ENCODE assay signal across 1 cellular context in the genomic region with DNA sequence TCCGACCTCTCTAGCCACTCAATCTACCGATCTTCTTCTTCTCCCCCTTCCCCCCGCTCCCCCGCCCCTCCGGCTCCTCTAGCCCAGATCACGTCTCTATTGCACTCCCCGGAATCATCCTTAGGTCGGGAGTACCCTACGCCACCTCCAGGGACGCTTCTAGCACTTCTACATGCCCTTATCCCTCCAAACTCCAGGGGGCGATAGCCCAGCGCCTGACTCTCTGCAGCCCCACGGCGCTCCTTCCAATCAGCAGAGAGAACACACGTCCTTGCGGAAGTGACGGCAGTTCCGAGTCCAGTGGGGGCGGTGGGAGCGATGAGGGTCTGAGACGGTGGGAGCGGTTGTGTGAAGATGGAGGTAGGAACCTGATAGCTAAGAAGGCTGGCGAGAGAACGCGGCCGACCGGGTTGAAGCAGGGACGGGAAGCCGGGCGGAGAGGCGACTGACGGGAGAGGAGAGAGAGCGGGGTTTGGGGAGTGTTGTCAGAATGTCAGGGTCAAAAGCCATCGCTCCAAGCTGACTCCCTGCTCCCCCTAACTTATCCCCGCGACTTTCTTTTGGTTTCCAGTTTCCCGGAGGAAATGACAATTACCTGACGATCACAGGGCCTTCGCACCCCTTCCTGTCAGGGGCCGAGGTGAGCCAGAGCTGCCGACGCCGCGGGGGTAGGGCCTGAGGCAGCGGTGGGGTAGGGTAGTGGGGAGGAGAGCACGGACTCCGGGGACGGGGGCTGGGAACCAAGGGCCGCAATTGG.
TF ChIP-seq lines count a peak whose summit lies in the region.

A gene (minus strand): TSS at position 35 of the 757 bp plus-strand sequence. CDS start 87 bp downstream, outside the sequence.
A gene (plus strand): TSS at position 271 of the 757 bp plus-strand sequence. CDS start 84 bp downstream, at position 355.

TF ChIP-seq in HepG2, 621 proteins besides CTCF, POLR2A, EP300 and RAD21 (continued from another document and continues in another):
- TF ChIP-seq, protein P1, sequence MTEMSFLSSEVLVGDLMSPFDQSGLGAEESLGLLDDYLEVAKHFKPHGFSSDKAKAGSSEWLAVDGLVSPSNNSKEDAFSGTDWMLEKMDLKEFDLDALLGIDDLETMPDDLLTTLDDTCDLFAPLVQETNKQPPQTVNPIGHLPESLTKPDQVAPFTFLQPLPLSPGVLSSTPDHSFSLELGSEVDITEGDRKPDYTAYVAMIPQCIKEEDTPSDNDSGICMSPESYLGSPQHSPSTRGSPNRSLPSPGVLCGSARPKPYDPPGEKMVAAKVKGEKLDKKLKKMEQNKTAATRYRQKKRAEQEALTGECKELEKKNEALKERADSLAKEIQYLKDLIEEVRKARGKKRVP (CRISPR knock-in tag; IDR thresholded peaks at IDR 0.05): peak in 1 of 2 experiments; percentile 67; a peak in 2 of 4 replicates
- TF ChIP-seq DPF2 (CRISPR knock-in tag; IDR thresholded peaks at IDR 0.05; ENCODE audit: borderline replicate concordance, low read depth) (no peak), MED1 (CRISPR knock-in tag; IDR thresholded peaks at IDR 0.05) (peak; percentile 81), ZNF839 (CRISPR knock-in tag; IDR thresholded peaks at IDR 0.05; ENCODE audit: borderline replicate concordance) (peak; percentile 95; the same call in 1 of the 2 replicates), ZNF331 (CRISPR knock-in tag; IDR thresholded peaks at IDR 0.05) (peak; percentile 83), ZFP36L1 (CRISPR knock-in tag; IDR thresholded peaks at IDR 0.05) (no peak), KLF6 (CRISPR knock-in tag; IDR thresholded peaks at IDR 0.05) (peak; percentile 81), ZNF460 (CRISPR knock-in tag; IDR thresholded peaks at IDR 0.05; ENCODE audit: borderline replicate concordance) (0 out of 2 replicates have a peak, but pooled peaks have one; percentile 47), ZNF75D (CRISPR knock-in tag; IDR thresholded peaks at IDR 0.05; ENCODE audit: borderline replicate concordance) (no peak), ZNF614 (CRISPR knock-in tag; IDR thresholded peaks at IDR 0.05; ENCODE audit: borderline replicate concordance) (peak; percentile 94), HIVEP1 (CRISPR knock-in tag; IDR thresholded peaks at IDR 0.05) (peak; percentile 87), SNAI1 (CRISPR knock-in tag; IDR thresholded peaks at IDR 0.05; ENCODE audit: borderline replicate concordance) (0 out of 2 replicates have a peak, but pooled peaks have one; percentile 56), IKZF4 (CRISPR knock-in tag; IDR thresholded peaks at IDR 0.05; ENCODE audit: borderline replicate concordance, low read depth, not compliant biosample characterization) (peak; percentile 91), POLR2AphosphoS5 (IDR thresholded peaks at IDR 0.05; ENCODE audit: low read depth, low read length) (peak; percentile 98), FIP1L1 (IDR thresholded peaks at IDR 0.05; ENCODE audit: borderline replicate concordance, insufficient read depth, low read depth, low read length) (peak; percentile 63; the same call in 1 of the 2 replicates), ZBTB42 (CRISPR knock-in tag; IDR thresholded peaks at IDR 0.05) (peak; percentile 88; the same call in 1 of the 2 replicates), HNRNPH1 (optimal IDR thresholded peaks at IDR 0.05; ENCODE audit: low read depth, low read length) (peak; percentile 99), HMG20B (CRISPR knock-in tag; conservative IDR thresholded peaks at IDR 0.05) (peak; percentile 37; the same call in 1 of the 2 replicates), KDM3A (CRISPR knock-in tag; IDR thresholded peaks at IDR 0.05; ENCODE audit: low read depth) (peak; percentile 90), ZNF34 (CRISPR knock-in tag; IDR thresholded peaks at IDR 0.05; ENCODE audit: borderline replicate concordance) (peak; percentile 95), ZNF607 (CRISPR knock-in tag; IDR thresholded peaks at IDR 0.05; ENCODE audit: borderline replicate concordance) (0 out of 2 replicates have a peak, but pooled peaks have one; percentile 1), FOXJ3 (CRISPR knock-in tag; IDR thresholded peaks at IDR 0.05; ENCODE audit: borderline replicate concordance) (peak; percentile 55; the same call in 1 of the 2 replicates), ZFP62 (CRISPR knock-in tag; IDR thresholded peaks at IDR 0.05) (no peak), MYNN (CRISPR knock-in tag; IDR thresholded peaks at IDR 0.05; ENCODE audit: low read depth) (peak; percentile 23; the same call in 1 of the 2 replicates), ZNF629 (CRISPR knock-in tag; conservative IDR thresholded peaks at IDR 0.05) (0 out of 2 replicates have a peak, but pooled peaks have one; percentile 22), PHF21A (CRISPR knock-in tag; IDR thresholded peaks at IDR 0.05) (peak; percentile 93), RNF2 (conservative IDR thresholded peaks at IDR 0.05; ENCODE audit: low read depth) (no peak), ZNF749 (CRISPR knock-in tag; IDR thresholded peaks at IDR 0.05; ENCODE audit: borderline replicate concordance) (no peak; the same call in 1 of the 2 replicates), ZNF333 (CRISPR knock-in tag; IDR thresholded peaks at IDR 0.05; ENCODE audit: borderline replicate concordance) (peak; percentile 94; the same call in 1 of the 2 replicates), CHD2 (IDR thresholded peaks at IDR 0.05; ENCODE audit: low read depth, low read length) (0 out of 2 replicates have a peak, but pooled peaks have one; percentile 56), NR2F1 (CRISPR knock-in tag; IDR thresholded peaks at IDR 0.05) (no peak), THAP11 (CRISPR knock-in tag; IDR thresholded peaks at IDR 0.05) (peak; percentile 95), TBX3 (IDR thresholded peaks at IDR 0.05; ENCODE audit: borderline replicate concordance) (peak; percentile 76; the same call in 1 of the 2 replicates), HMGA1 (CRISPR knock-in tag; conservative IDR thresholded peaks at IDR 0.05) (no peak), ZNF768 (CRISPR knock-in tag; IDR thresholded peaks at IDR 0.05) (no peak; the same call in 1 of the 2 replicates), ZNF883 (CRISPR knock-in tag; IDR thresholded peaks at IDR 0.05; ENCODE audit: not compliant biosample characterization) (peak; percentile 89), GABPA (IDR thresholded peaks at IDR 0.05; ENCODE audit: low read depth, low read length) (peak; percentile 87), GABPA (CRISPR knock-in tag; IDR thresholded peaks at IDR 0.05; ENCODE audit: low read depth) (peak; percentile 97), ZMYM2 (CRISPR knock-in tag; IDR thresholded peaks at IDR 0.05) (no peak), ZNF589 (CRISPR knock-in tag; conservative IDR thresholded peaks at IDR 0.05) (peak; percentile 96), ZNF44 (CRISPR knock-in tag; IDR thresholded peaks at IDR 0.05) (peak; percentile 88; the same call in 1 of the 2 replicates)
- TF ChIP-seq, protein P2, sequence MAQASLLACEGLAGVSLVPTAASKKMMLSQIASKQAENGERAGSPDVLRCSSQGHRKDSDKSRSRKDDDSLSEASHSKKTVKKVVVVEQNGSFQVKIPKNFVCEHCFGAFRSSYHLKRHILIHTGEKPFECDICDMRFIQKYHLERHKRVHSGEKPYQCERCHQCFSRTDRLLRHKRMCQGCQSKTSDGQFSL (CRISPR knock-in tag; IDR thresholded peaks at IDR 0.05): 0 out of 2 replicates have a peak, but pooled peaks have one; percentile 16
- TF ChIP-seq, protein P3, sequence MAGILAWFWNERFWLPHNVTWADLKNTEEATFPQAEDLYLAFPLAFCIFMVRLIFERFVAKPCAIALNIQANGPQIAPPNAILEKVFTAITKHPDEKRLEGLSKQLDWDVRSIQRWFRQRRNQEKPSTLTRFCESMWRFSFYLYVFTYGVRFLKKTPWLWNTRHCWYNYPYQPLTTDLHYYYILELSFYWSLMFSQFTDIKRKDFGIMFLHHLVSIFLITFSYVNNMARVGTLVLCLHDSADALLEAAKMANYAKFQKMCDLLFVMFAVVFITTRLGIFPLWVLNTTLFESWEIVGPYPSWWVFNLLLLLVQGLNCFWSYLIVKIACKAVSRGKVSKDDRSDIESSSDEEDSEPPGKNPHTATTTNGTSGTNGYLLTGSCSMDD (CRISPR knock-in tag; IDR thresholded peaks at IDR 0.05): no peak
- TF ChIP-seq, protein P4, sequence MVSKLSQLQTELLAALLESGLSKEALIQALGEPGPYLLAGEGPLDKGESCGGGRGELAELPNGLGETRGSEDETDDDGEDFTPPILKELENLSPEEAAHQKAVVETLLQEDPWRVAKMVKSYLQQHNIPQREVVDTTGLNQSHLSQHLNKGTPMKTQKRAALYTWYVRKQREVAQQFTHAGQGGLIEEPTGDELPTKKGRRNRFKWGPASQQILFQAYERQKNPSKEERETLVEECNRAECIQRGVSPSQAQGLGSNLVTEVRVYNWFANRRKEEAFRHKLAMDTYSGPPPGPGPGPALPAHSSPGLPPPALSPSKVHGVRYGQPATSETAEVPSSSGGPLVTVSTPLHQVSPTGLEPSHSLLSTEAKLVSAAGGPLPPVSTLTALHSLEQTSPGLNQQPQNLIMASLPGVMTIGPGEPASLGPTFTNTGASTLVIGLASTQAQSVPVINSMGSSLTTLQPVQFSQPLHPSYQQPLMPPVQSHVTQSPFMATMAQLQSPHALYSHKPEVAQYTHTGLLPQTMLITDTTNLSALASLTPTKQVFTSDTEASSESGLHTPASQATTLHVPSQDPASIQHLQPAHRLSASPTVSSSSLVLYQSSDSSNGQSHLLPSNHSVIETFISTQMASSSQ (IDR thresholded peaks at IDR 0.05; ENCODE audit: low read depth): peak; percentile 63; the same call in 1 of the 2 replicates
- TF ChIP-seq, protein P4 (CRISPR knock-in tag; IDR thresholded peaks at IDR 0.05; ENCODE audit: borderline replicate concordance): peak; percentile 77; the same call in 1 of the 2 replicates
- TF ChIP-seq, protein P5, sequence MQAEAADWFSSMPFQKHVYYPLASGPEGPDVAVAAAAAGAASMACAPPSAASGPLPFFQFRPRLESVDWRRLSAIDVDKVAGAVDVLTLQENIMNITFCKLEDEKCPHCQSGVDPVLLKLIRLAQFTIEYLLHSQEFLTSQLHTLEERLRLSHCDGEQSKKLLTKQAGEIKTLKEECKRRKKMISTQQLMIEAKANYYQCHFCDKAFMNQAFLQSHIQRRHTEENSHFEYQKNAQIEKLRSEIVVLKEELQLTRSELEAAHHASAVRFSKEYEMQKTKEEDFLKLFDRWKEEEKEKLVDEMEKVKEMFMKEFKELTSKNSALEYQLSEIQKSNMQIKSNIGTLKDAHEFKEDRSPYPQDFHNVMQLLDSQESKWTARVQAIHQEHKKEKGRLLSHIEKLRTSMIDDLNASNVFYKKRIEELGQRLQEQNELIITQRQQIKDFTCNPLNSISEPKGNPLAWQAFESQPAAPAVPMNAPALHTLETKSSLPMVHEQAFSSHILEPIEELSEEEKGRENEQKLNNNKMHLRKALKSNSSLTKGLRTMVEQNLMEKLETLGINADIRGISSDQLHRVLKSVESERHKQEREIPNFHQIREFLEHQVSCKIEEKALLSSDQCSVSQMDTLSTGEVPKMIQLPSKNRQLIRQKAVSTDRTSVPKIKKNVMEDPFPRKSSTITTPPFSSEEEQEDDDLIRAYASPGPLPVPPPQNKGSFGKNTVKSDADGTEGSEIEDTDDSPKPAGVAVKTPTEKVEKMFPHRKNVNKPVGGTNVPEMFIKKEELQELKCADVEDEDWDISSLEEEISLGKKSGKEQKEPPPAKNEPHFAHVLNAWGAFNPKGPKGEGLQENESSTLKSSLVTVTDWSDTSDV (CRISPR knock-in tag; IDR thresholded peaks at IDR 0.05): no peak
- TF ChIP-seq, protein P6, sequence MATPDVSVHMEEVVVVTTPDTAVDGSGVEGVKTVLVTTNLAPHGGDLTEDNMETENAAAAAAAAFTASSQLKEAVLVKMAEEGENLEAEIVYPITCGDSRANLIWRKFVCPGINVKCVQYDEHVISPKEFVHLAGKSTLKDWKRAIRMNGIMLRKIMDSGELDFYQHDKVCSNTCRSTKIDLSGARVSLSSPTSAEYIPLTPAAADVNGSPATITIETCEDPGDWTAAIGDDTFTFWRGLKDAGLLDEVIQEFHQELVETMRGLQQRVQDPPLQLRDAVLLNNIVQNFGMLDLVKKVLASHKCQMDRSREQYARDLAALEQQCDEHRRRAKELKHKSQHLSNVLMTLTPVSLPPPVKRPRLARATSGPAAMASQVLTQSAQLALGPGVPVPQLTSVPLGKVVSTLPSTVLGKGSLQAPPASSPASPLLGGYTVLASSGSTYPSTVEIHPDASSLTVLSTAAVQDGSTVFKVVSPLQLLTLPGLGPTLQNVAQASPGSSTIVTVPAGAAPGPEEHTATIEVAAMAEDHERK (CRISPR knock-in tag; IDR thresholded peaks at IDR 0.05; ENCODE audit: low read depth): peak; percentile 41; the same call in 1 of the 2 replicates
- TF ChIP-seq, protein P7, sequence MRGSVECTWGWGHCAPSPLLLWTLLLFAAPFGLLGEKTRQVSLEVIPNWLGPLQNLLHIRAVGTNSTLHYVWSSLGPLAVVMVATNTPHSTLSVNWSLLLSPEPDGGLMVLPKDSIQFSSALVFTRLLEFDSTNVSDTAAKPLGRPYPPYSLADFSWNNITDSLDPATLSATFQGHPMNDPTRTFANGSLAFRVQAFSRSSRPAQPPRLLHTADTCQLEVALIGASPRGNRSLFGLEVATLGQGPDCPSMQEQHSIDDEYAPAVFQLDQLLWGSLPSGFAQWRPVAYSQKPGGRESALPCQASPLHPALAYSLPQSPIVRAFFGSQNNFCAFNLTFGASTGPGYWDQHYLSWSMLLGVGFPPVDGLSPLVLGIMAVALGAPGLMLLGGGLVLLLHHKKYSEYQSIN (CRISPR knock-in tag; IDR thresholded peaks at IDR 0.05; ENCODE audit: borderline replicate concordance): no peak
- TF ChIP-seq, protein P8, sequence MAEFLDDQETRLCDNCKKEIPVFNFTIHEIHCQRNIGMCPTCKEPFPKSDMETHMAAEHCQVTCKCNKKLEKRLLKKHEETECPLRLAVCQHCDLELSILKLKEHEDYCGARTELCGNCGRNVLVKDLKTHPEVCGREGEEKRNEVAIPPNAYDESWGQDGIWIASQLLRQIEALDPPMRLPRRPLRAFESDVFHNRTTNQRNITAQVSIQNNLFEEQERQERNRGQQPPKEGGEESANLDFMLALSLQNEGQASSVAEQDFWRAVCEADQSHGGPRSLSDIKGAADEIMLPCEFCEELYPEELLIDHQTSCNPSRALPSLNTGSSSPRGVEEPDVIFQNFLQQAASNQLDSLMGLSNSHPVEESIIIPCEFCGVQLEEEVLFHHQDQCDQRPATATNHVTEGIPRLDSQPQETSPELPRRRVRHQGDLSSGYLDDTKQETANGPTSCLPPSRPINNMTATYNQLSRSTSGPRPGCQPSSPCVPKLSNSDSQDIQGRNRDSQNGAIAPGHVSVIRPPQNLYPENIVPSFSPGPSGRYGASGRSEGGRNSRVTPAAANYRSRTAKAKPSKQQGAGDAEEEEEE (CRISPR knock-in tag; IDR thresholded peaks at IDR 0.05; ENCODE audit: borderline replicate concordance): 0 out of 2 replicates have a peak, but pooled peaks have one; percentile 27
